In the genomic region with DNA sequence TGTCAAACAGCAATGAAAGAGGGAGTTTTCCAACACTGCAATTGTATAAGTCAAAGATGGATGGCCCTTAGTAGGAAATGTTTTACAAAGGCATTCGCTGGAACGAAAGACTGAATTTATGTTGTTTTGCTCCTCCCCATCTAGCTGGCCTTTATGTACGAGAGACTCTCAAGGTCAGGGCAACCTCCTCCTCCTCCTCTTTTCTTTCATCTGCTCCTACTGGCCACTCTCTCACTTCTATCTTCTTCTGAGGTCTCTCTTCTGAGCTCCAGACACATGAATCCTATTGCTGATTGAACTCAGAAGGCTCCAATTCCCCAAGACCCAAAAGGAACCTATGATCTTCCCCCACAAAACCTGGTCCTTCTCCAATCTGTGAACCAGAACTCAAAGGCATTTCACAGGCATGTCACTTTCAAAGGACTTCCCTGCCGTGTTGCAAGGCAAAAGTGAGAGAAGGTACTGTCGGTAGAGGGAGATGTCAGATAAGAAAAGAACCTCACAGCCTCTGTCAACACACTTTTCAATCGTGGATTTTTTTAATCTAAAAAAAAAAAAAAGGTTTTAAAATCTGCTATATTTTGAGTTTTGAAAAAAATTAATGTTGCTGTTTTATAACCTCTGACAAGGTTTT, we compare ENCODE assay signal across 8 cellular contexts. TPM values are rescaled to one million over a fixed set of nuclear protein-coding genes. Genes with fewer than 3 reads are reported as not detected.
A peak's percentile ranks its signal among the peaks of the same experiment; 100 is the strongest.
DNase-seq lines count a peak whose midpoint lies in the region; ATAC-seq and TF ChIP-seq lines count a peak whose summit lies in the region.
"Had no signal": no experiment of that assay in that cellular context is flagged by ENCODE, and none has a peak within 500 bp of the region (broad histone marks: within the 10 kb centered on the region; RNA-seq: fewer than 3 reads in every experiment).

No MANE protein-coding gene starts in this region.

- H2BK15ac ChIP-seq in mesendoderm (replicated peaks; ENCODE audit: low read depth) = no peak overlapping the region

- H3K4me3 ChIP-seq in NB4 (ENCODE audit: low read depth, low read length) = no peak overlapping the region
- H3K4me3 ChIP-seq in astrocyte of the spinal cord (ENCODE audit: low read depth, low read length) = no peak overlapping the region
- no peak overlapping the region for H3K4me3 ChIP-seq in mesendoderm (ENCODE audit: low read length)
- H3K4me3 ChIP-seq in tibial nerve = no peak overlapping the region
- H3K4me3 ChIP-seq in ascending aorta = no peak overlapping the region
- H3K4me3 ChIP-seq: SJCRH30 had no signal

- TF ChIP-seq EP300 in tibial nerve (IDR thresholded peaks at IDR 0.05) = no peak

- H3K23ac ChIP-seq in mesendoderm (ENCODE audit: low read length) = no peak overlapping the region

- no peak overlapping the region for H3K27ac ChIP-seq in mesendoderm (ENCODE audit: low read depth, low read length)
- no peak overlapping the region for H3K27ac ChIP-seq in tibial nerve
- no peak overlapping the region for H3K27ac ChIP-seq in ascending aorta
- H3K27ac ChIP-seq: SJCRH30 had no signal

- H2AK5ac ChIP-seq in mesendoderm (ENCODE audit: low read length) = no peak overlapping the region

- no peak for ATAC-seq in GM21786 (IDR thresholded peaks at IDR 0.05; ENCODE audit: unreplicated experiment)

- no peak overlapping the region for H3K56ac ChIP-seq in mesendoderm (ENCODE audit: low read length)

- DNase-seq in GM04503 (ENCODE audit: low read depth) = peak; percentile 11
- DNase-seq in NB4 (ENCODE audit: low read depth) = peak; percentile 70
- DNase-seq in astrocyte of the spinal cord (ENCODE audit: low read depth, low spot score) = peak; percentile 42
- DNase-seq in mesendoderm = peak; percentile 83
- no peak for DNase-seq in tibial nerve (ENCODE audit: low spot score in 2 of 2)
- DNase-seq in ascending aorta (ENCODE audit: low spot score in 2 of 2) = no peak

- no peak overlapping the region for H4K8ac ChIP-seq in mesendoderm (ENCODE audit: low read depth, low read length)

- no CpG with 5 or more reads among the region's 6 CpGs for WGBS in mesendoderm (ENCODE audit: extremely low coverage, insufficient coverage, low lambda C conversion rate)
- 19 to 24% methylated on average over 6 of the region's 6 CpGs for WGBS in tibial nerve, 2 donors

- in situ Hi-C loops in astrocyte of the spinal cord (cut with HindIII; ENCODE audit: low sequenced_read_pairs) = no loop called here

- H2BK120ac ChIP-seq in mesendoderm (ENCODE audit: low read depth, low read length) = no peak overlapping the region

- intact Hi-C loops in ascending aorta (cut with DNase I) = no loop called here

- H3K9ac ChIP-seq in mesendoderm (ENCODE audit: low read length) = no peak overlapping the region

- no peak overlapping the region for H3K4me2 ChIP-seq in mesendoderm (ENCODE audit: low read length)

- H3K79me1 ChIP-seq in mesendoderm (ENCODE audit: low read length) = no peaks in the 10 kb centered on the region

- peak; percentile 64 for TF ChIP-seq CTCF in NB4 (IDR thresholded peaks at IDR 0.05; ENCODE audit: low read depth, low read length)
- TF ChIP-seq CTCF in astrocyte of the spinal cord (IDR thresholded peaks at IDR 0.05; ENCODE audit: low read depth, low read length) = peak; percentile 53
- no peak for TF ChIP-seq CTCF in tibial nerve (IDR thresholded peaks at IDR 0.05)
- no peak for TF ChIP-seq CTCF in ascending aorta (IDR thresholded peaks at IDR 0.05)

- no peak overlapping the region for H3K18ac ChIP-seq in mesendoderm (ENCODE audit: low read length)

- TF ChIP-seq POLR2A in NB4 (IDR thresholded peaks at IDR 0.05; ENCODE audit: extremely low read depth, insufficient read length) (no peak), tibial nerve (IDR thresholded peaks at IDR 0.05) (no peak)

- H3K4ac ChIP-seq in mesendoderm (ENCODE audit: low read depth, low read length) = no peak overlapping the region

- no peaks in the 10 kb centered on the region for H3K79me2 ChIP-seq in mesendoderm (ENCODE audit: control insufficient read depth, insufficient read depth, low read length)

- H3K36me3 ChIP-seq in mesendoderm (ENCODE audit: control insufficient read depth, insufficient read depth, low read length) (no peaks in the 10 kb centered on the region), tibial nerve (no peaks in the 10 kb centered on the region), ascending aorta (no peaks in the 10 kb centered on the region)
- H3K36me3 ChIP-seq: SJCRH30 had no signal

- H3K9me3 ChIP-seq in tibial nerve = no peaks in the 10 kb centered on the region
- no peaks in the 10 kb centered on the region for H3K9me3 ChIP-seq in ascending aorta
- H3K9me3 ChIP-seq: SJCRH30 had no signal

- no peak overlapping the region for H2BK5ac ChIP-seq in mesendoderm (ENCODE audit: low read length)

- H4K5ac ChIP-seq in mesendoderm (ENCODE audit: low read length) = no peak overlapping the region

- H3K4me1 ChIP-seq in mesendoderm (ENCODE audit: control insufficient read depth, low read depth, low read length) (no peaks in the 10 kb centered on the region), tibial nerve (no peaks in the 10 kb centered on the region), ascending aorta (no peaks in the 10 kb centered on the region)
- H3K4me1 ChIP-seq: SJCRH30 had no signal

- H3K27me3 ChIP-seq in mesendoderm (ENCODE audit: insufficient read depth, low read length, poor library complexity) (no peaks in the 10 kb centered on the region), tibial nerve (no peaks in the 10 kb centered on the region), ascending aorta (no peaks in the 10 kb centered on the region)

RNA-seq across cellular contexts. Expression of gene PUM3, which starts 28.5 kb away (rescaled TPM):
- 137 TPM for polyA plus RNA-seq in mesendoderm (2013, experiment 1 of 2)
- 120 TPM for polyA plus RNA-seq in mesendoderm (2013, experiment 2 of 2)
- 10 to 100 TPM; 32.9 to 50.4 (median 42.8) TPM for total RNA-seq in tibial nerve
- total RNA-seq in ascending aorta = 26.2 TPM

Comparison
In these comparisons a context has a peak if more than half of its experiments do, and no peak if none do; other contexts are left out.
1. DNase-seq: peak in GM04503 (single experiment), NB4 (single experiment), astrocyte of the spinal cord (single experiment) and mesendoderm (single experiment); none in tibial nerve (0 of 2) and ascending aorta (0 of 2).
2. CTCF ChIP-seq: peak in NB4 (single experiment) and astrocyte of the spinal cord (single experiment); none in tibial nerve (0 of 5) and ascending aorta (0 of 3).